In the genomic region with DNA sequence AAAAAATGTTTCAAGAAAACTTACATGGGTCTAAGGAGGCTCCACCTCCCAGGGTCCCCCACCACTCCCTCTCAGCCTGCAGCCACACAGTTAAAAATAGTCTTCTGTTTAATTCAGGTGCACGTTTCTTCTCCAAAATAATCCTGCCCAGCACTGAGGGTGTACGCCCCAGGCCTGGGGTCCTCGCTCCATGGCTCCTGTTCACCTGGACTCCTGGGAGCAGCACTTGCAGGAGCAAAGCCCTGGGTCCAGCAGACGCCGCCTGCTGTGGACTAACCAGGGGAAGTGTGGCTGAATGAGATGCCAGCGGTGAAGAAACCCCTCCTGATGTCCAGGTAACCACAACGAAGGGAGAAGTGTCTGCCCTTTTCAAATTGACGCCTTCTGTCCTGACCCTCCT, we compare ENCODE assay signal across 28 cellular contexts. TPM values are rescaled to one million over a fixed set of nuclear protein-coding genes. Genes with fewer than 3 reads are reported as not detected.
DNase-seq lines count a peak whose midpoint lies in the region; ATAC-seq, FAIRE-seq and TF ChIP-seq lines count a peak whose summit lies in the region.
"Had no signal": no experiment of that assay in that cellular context is flagged by ENCODE, and none has a peak within 500 bp of the region (broad histone marks: within the 10 kb centered on the region; RNA-seq: fewer than 3 reads in every experiment).

No MANE protein-coding gene starts in this region.

- 20 to 74% methylated on average over 1 to 6 of the region's 8 CpGs for WGBS in upper lobe of left lung, 2 donors

- H3K27ac ChIP-seq in BLaER1 (no peak overlapping the region), upper lobe of left lung (no peak overlapping the region)
- H3K27ac ChIP-seq: A549, RWPE1 had no signal

- no peak for DNase-seq in CD14-positive monocyte (ENCODE audit: low spot score)
- no peak for DNase-seq in immature natural killer cell
- DNase-seq in progenitor cell of endocrine pancreas (ENCODE audit: low spot score, unreplicated experiment) = no peak
- no peak for DNase-seq in D721Med (ENCODE audit: insufficient read length, low spot score)
- DNase-seq in upper lobe of left lung = no peak
- DNase-seq: HFFc6, Kasumi-1, NCI-H1092 treated with DMSO at 0.1 percent for 48 hours, NCI-H1436, NCI-H187, NCI-H2081 treated with DMSO at 0.1 percent for 48 hours, NCI-H2171, NCI-H226, NCI-H510A, NCI-H69, SHP77 had no signal

- H3K9ac ChIP-seq in BLaER1 = no peak overlapping the region

- ATAC-seq in GM19463 (IDR thresholded peaks at IDR 0.05; ENCODE audit: unreplicated experiment) (no peak), upper lobe of left lung (ENCODE audit: low FRiP score in 2 of 2) (no peak)
- ATAC-seq: Panc1 had no signal

- TF ChIP-seq POLR2A in upper lobe of left lung (IDR thresholded peaks at IDR 0.05) = no peak

- H3K4me3 ChIP-seq in BLaER1 = no peak overlapping the region
- H3K4me3 ChIP-seq in upper lobe of left lung = no peak overlapping the region
- H3K4me3 ChIP-seq: A549, HAP-1, K562 had no signal

- H3K36me3 ChIP-seq in BLaER1 = no peaks in the 10 kb centered on the region
- H3K36me3 ChIP-seq in upper lobe of left lung = no peaks in the 10 kb centered on the region
- H3K36me3 ChIP-seq: HAP-1 had no signal

- peak overlapping the region; percentile 63 for H3K4me2 ChIP-seq in BLaER1
- H3K4me2 ChIP-seq: A549, GM23338 had no signal

- no peak for TF ChIP-seq EP300 in upper lobe of left lung (IDR thresholded peaks at IDR 0.05)

- peak overlapping the region; percentile 37 to 85 for H3K4me3 Mint-ChIP-seq in CD14-positive monocyte
- peak overlapping the region; percentile 61 to 75 (median 63) for H3K4me3 Mint-ChIP-seq in immature natural killer cell
- H3K4me3 Mint-ChIP-seq in progenitor cell of endocrine pancreas (ENCODE audit: low read depth) = no peak overlapping the region
- H3K4me3 Mint-ChIP-seq: GM23338, HFFc6 had no signal

- H3K27me3 ChIP-seq in BLaER1 = no peaks in the 10 kb centered on the region
- no peaks in the 10 kb centered on the region for H3K27me3 ChIP-seq in upper lobe of left lung

- H3K4me1 ChIP-seq in BLaER1 = peaks cover 41% of the 10 kb centered on the region
- H3K4me1 ChIP-seq in upper lobe of left lung = no peaks in the 10 kb centered on the region
- H3K4me1 ChIP-seq: A549, HAP-1 had no signal

- peaks cover 40% of the 10 kb centered on the region for H3K4me1 Mint-ChIP-seq in CD14-positive monocyte
- peaks cover 24 to 28% of the 10 kb centered on the region in 2 donors for H3K4me1 Mint-ChIP-seq in immature natural killer cell
- no peaks in the 10 kb centered on the region for H3K4me1 Mint-ChIP-seq in progenitor cell of endocrine pancreas (ENCODE audit: low read depth)
- H3K4me1 Mint-ChIP-seq: GM23338 had no signal

- H3K27ac Mint-ChIP-seq in CD14-positive monocyte (peak overlapping the region in 1 of 7 donors; percentile 43), immature natural killer cell (peak overlapping the region in 2 of 6 donors; percentile 15 to 67), progenitor cell of endocrine pancreas (peak overlapping the region; percentile 80)
- H3K27ac Mint-ChIP-seq: GM23338, HFFc6 had no signal

- H3K9me3 Mint-ChIP-seq in CD14-positive monocyte (peaks cover 0 to 4% (median 0%) of the 10 kb centered on the region in 7 donors), immature natural killer cell (no peaks in the 10 kb centered on the region), progenitor cell of endocrine pancreas (ENCODE audit: low read depth) (no peaks in the 10 kb centered on the region)

- no peaks in the 10 kb centered on the region for H4K20me1 ChIP-seq in BLaER1

- H3K9me3 ChIP-seq in BLaER1 (no peaks in the 10 kb centered on the region), upper lobe of left lung (no peaks in the 10 kb centered on the region)
- H3K9me3 ChIP-seq: A549, HAP-1 had no signal

- H3K36me3 Mint-ChIP-seq in CD14-positive monocyte (peaks cover 0 to 5% of the 10 kb centered on the region in 2 donors), immature natural killer cell (no peaks in the 10 kb centered on the region), progenitor cell of endocrine pancreas (ENCODE audit: insufficient read depth) (no peaks in the 10 kb centered on the region)

- intact Hi-C loops in CD14-positive monocyte (cut with micrococcal nuclease) = no loop called here

- TF ChIP-seq CTCF in CD14-positive monocyte (IDR thresholded peaks at IDR 0.05) (no peak), progenitor cell of endocrine pancreas (IDR thresholded peaks at IDR 0.05; ENCODE audit: unreplicated experiment) (no peak), D721Med (IDR thresholded peaks at IDR 0.05; ENCODE audit: insufficient read depth, missing control alignments) (no peak), upper lobe of left lung (IDR thresholded peaks at IDR 0.05) (no peak)

- H3K27me3 Mint-ChIP-seq in CD14-positive monocyte (ENCODE audit: low read depth in 3 of 3) (peaks cover 12 to 16% (median 13%) of the 10 kb centered on the region in 3 donors), immature natural killer cell (ENCODE audit: low read depth in 3 of 3) (peaks cover 6 to 14% (median 13%) of the 10 kb centered on the region in 3 donors), progenitor cell of endocrine pancreas (peaks cover 9% of the 10 kb centered on the region)

- no peak for FAIRE-seq in D721Med (lab: Jason Lieb, UNC)
- FAIRE-seq: A549, GM18507, HTR-8/SVneo, K562 had no signal

RNA-seq across cellular contexts. Expression of a gene that starts 41.3 kb away (rescaled TPM):
- polyA plus RNA-seq in CD14-positive monocyte = 100 to 1,000 TPM; 229 to 264 TPM
- polyA plus RNA-seq in immature natural killer cell = 10 to 100 TPM in 2 of 3 donors, 1 to 10 TPM in 1; 3.5 to 17.4 (median 10.3) TPM
- total RNA-seq in progenitor cell of endocrine pancreas = not detected in 2 replicates
- total RNA-seq in upper lobe of left lung = 10 to 100 TPM in 5 of 6 donors, 1 to 10 TPM in 1; 8.4 to 32.2 (median 21.6) TPM
- total RNA-seq: HFFc6, OCI-LY7 had no signal
- polyA plus RNA-seq: GM23338 had no signal

RNA-seq across cellular contexts. Expression of a gene that starts 41.5 kb away (rescaled TPM):
- polyA plus RNA-seq in CD14-positive monocyte (10 to 100 TPM; 71.8 to 93.3 TPM), immature natural killer cell (100 to 1,000 TPM; 108 to 213 (median 129) TPM)
- total RNA-seq in progenitor cell of endocrine pancreas (not detected in 2 replicates), upper lobe of left lung (10 to 100 TPM in 1 of 6 donors, 1 to 10 TPM in 5; 3.4 to 10.9 (median 8.1) TPM)
- total RNA-seq: GM23338, HFFc6, K562, M059J, OCI-LY7 had no signal
- polyA plus RNA-seq: A549, GM23338 had no signal

RNA-seq across cellular contexts. Expression of a gene that starts 58.9 kb away (rescaled TPM):
- polyA plus RNA-seq in CD14-positive monocyte = 100 to 1,000 TPM in 1 of 2 donors, 10 to 100 TPM in 1; 87.5 to 133 TPM
- polyA plus RNA-seq in immature natural killer cell = 10 to 100 TPM in 2 of 3 donors, 1 to 10 TPM in 1; 6.2 to 16.8 (median 11.3) TPM
- total RNA-seq in progenitor cell of endocrine pancreas = not detected in 2 replicates
- 10 to 100 TPM in 5 of 6 donors, 1 to 10 TPM in 1; 6.8 to 47.1 (median 24.6) TPM for total RNA-seq in upper lobe of left lung
- total RNA-seq: GM23338, HFFc6, OCI-LY7 had no signal
- polyA plus RNA-seq: A549, GM23338 had no signal
